3 cellular contexts compared by ENCODE assay signal in genomic region chr2:123209185-123209584, GRCh38.
"Had no signal": no experiment of that assay in that cellular context is flagged by ENCODE, and none has a peak within 500 bp of the region (broad histone marks: within the 10 kb centered on the region; RNA-seq: fewer than 3 reads in every experiment).

No MANE protein-coding gene starts in this region.

- H3K4me3 ChIP-seq: GM12878 had no signal

- ATAC-seq: GM12878 had no signal

- DNase-seq: GDM1, GF-D8 had no signal
